In the genomic region with DNA sequence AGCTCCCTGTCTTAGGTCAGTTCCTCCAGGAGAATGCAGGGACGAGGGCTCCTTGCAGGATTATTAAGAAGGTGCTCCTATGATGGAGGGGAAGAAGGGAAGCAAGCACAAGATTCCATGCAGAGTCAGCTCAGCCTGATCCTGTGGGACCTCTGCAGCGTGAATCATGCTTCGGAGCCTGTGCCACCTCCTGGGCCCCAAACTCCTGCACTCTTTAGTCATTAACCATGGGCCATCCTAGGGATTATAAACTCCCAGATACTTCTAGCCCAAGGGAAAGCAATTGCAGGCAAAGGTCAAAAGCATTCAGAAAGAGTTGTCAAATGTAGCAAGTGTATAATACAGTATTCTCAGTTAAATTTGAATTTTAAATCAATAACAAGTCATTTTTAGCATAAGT, we compare ENCODE assay signal across 24 cellular contexts.
DNase-seq lines count a peak whose midpoint lies in the region; ATAC-seq, FAIRE-seq and TF ChIP-seq lines count a peak whose summit lies in the region.
"Had no signal": no experiment of that assay in that cellular context is flagged by ENCODE, and none has a peak within 500 bp of the region (broad histone marks: within the 10 kb centered on the region; RNA-seq: fewer than 3 reads in every experiment).

No MANE protein-coding gene starts in this region.

- ATAC-seq in natural killer cell treated with Interleukin-12 subunit alpha and Interleukin-12 subunit beta and Interleukin-15 and Interleukin-18, amount 100 ng/mL, for 72 hours = no peak
- no peak for ATAC-seq in natural killer cell
- ATAC-seq in mucosa of descending colon = peak; percentile 54
- ATAC-seq in upper lobe of right lung = no peak
- ATAC-seq in T-cell (replicated peaks in 1 of 4) = no peak
- ATAC-seq: A549; CD8-positive, alpha-beta T cell had no signal

- H3K27me3 Mint-ChIP-seq in natural killer cell treated with Interleukin-12 subunit alpha and Interleukin-12 subunit beta and Interleukin-15 and Interleukin-18, amount 100 ng/mL, for 72 hours = peaks cover 6 to 8% of the 10 kb centered on the region in 2 donors
- H3K27me3 Mint-ChIP-seq in natural killer cell (ENCODE audit: low read depth in 2 of 2) = peaks cover 6 to 8% of the 10 kb centered on the region in 2 donors
- H3K27me3 Mint-ChIP-seq in T-cell = peaks cover 8 to 9% of the 10 kb centered on the region in 2 donors
- H3K27me3 Mint-ChIP-seq: CD4-positive, alpha-beta T cell had no signal

- H3K27ac Mint-ChIP-seq in natural killer cell treated with Interleukin-12 subunit alpha and Interleukin-12 subunit beta and Interleukin-15 and Interleukin-18, amount 100 ng/mL, for 72 hours = no peak overlapping the region
- no peak overlapping the region for H3K27ac Mint-ChIP-seq in natural killer cell
- no peak overlapping the region for H3K27ac Mint-ChIP-seq in T-cell
- H3K27ac Mint-ChIP-seq: B cell; CD4-positive, alpha-beta T cell; CD8-positive, alpha-beta T cell had no signal

- 24 to 71% (median 48%) methylated on average over 3 of the region's 3 CpGs for WGBS in small intestine, 3 donors

- FAIRE-seq in small intestine (lab: Jason Lieb, UNC) = no peak
- FAIRE-seq: A549, D721Med, G401.6, GM12891, GM19239 had no signal

- H3K4me3 ChIP-seq in mucosa of descending colon (no peak overlapping the region), small intestine (ENCODE audit: low read depth in 1 of 2, low read length in 2 of 2) (no peak overlapping the region), upper lobe of right lung (no peak overlapping the region)
- H3K4me3 ChIP-seq: A549; BLaER1 treated with 17β-estradiol and CSF1 and Interleukin-3, amounts not matched to agents 10 nM and 100 nM had no signal

- H3K9me3 ChIP-seq in mucosa of descending colon (no peaks in the 10 kb centered on the region), small intestine (ENCODE audit: control insufficient read depth, low read depth) (no peaks in the 10 kb centered on the region), upper lobe of right lung (no peaks in the 10 kb centered on the region)
- H3K9me3 ChIP-seq: Caco-2 had no signal

- H3K36me3 ChIP-seq in mucosa of descending colon (ENCODE audit: low read depth) (no peaks in the 10 kb centered on the region), small intestine (ENCODE audit: control insufficient read depth in 2 of 2, insufficient read depth in 2 of 2, low read length in 2 of 2) (no peaks in the 10 kb centered on the region), upper lobe of right lung (no peaks in the 10 kb centered on the region)
- H3K36me3 ChIP-seq: BLaER1 treated with 17β-estradiol and CSF1 and Interleukin-3, amounts not matched to agents 10 nM and 100 nM had no signal

- no peaks in the 10 kb centered on the region for H3K4me1 Mint-ChIP-seq in natural killer cell treated with Interleukin-12 subunit alpha and Interleukin-12 subunit beta and Interleukin-15 and Interleukin-18, amount 100 ng/mL, for 72 hours (ENCODE audit: low read depth in 2 of 2)
- no peaks in the 10 kb centered on the region for H3K4me1 Mint-ChIP-seq in natural killer cell
- no peaks in the 10 kb centered on the region for H3K4me1 Mint-ChIP-seq in T-cell
- H3K4me1 Mint-ChIP-seq: B cell had no signal

- no peaks in the 10 kb centered on the region for H3K36me3 Mint-ChIP-seq in natural killer cell treated with Interleukin-12 subunit alpha and Interleukin-12 subunit beta and Interleukin-15 and Interleukin-18, amount 100 ng/mL, for 72 hours
- H3K36me3 Mint-ChIP-seq in natural killer cell (no peaks in the 10 kb centered on the region), T-cell (no peaks in the 10 kb centered on the region)
- H3K36me3 Mint-ChIP-seq: CD8-positive, alpha-beta T cell had no signal

- DNase-seq in natural killer cell treated with Interleukin-12 subunit alpha and Interleukin-12 subunit beta and Interleukin-15 and Interleukin-18, amount 100 ng/mL, for 72 hours (ENCODE audit: low spot score) = peak; percentile 20
- DNase-seq in natural killer cell (no peak), mucosa of descending colon (no peak), small intestine (peak; percentile 66), upper lobe of right lung (peak; percentile 6), T-cell (no peak), caudate nucleus (lab: John Stamatoyannopoulos, UW) (no peak), NCI-H1930 (lab: John Stamatoyannopoulos, UW) (no peak)
- DNase-seq: AML-193; Caco-2; Calu3; CD4-positive, alpha-beta T cell; CD8-positive, alpha-beta T cell; DMS79 treated with DMSO at 0.1 percent for 48 hours; GF-D8 had no signal

- TF ChIP-seq CTCF in natural killer cell (IDR thresholded peaks at IDR 0.05) (no peak), mucosa of descending colon (IDR thresholded peaks at IDR 0.05) (no peak), upper lobe of right lung (IDR thresholded peaks at IDR 0.05) (no peak)

- POLR2A ChIA-PET in T-cell (lab: Charles Lee) = no interaction called here

- no peak overlapping the region for H3K4me3 Mint-ChIP-seq in natural killer cell treated with Interleukin-12 subunit alpha and Interleukin-12 subunit beta and Interleukin-15 and Interleukin-18, amount 100 ng/mL, for 72 hours
- H3K4me3 Mint-ChIP-seq in natural killer cell (no peak overlapping the region), T-cell (no peak overlapping the region)
- H3K4me3 Mint-ChIP-seq: B cell; CD4-positive, alpha-beta T cell; CD8-positive, alpha-beta T cell had no signal

- intact Hi-C loops in natural killer cell (cut with micrococcal nuclease) = no loop called here
- intact Hi-C loops in mucosa of descending colon (cut with DNase I, micrococcal nuclease) = no loop called here
- intact Hi-C loops in upper lobe of right lung (cut with DNase I) = no loop called here

- H3K27ac ChIP-seq in small intestine (ENCODE audit: low read depth in 1 of 2, low read length in 1 of 2) (no peak overlapping the region), upper lobe of right lung (no peak overlapping the region), caudate nucleus (ENCODE audit: low read depth, low read length) (no peak overlapping the region)
- H3K27ac ChIP-seq: 22Rv1; BLaER1 treated with 17β-estradiol and CSF1 and Interleukin-3, amounts not matched to agents 10 nM and 100 nM; C4-2B had no signal

- H3K9me3 Mint-ChIP-seq in natural killer cell treated with Interleukin-12 subunit alpha and Interleukin-12 subunit beta and Interleukin-15 and Interleukin-18, amount 100 ng/mL, for 72 hours = no peaks in the 10 kb centered on the region
- H3K9me3 Mint-ChIP-seq in natural killer cell (no peaks in the 10 kb centered on the region), T-cell (no peaks in the 10 kb centered on the region)
- H3K9me3 Mint-ChIP-seq: CD4-positive, alpha-beta T cell; CD8-positive, alpha-beta T cell had no signal

- H3K4me1 ChIP-seq in mucosa of descending colon (ENCODE audit: low read depth) (no peaks in the 10 kb centered on the region), small intestine (ENCODE audit: control insufficient read depth in 2 of 2, insufficient read depth in 1 of 2, low read depth in 1 of 2, low read length in 1 of 2) (no peaks in the 10 kb centered on the region), upper lobe of right lung (no peaks in the 10 kb centered on the region)
- H3K4me1 ChIP-seq: A549, Caco-2 had no signal

- no peaks in the 10 kb centered on the region for H3K27me3 ChIP-seq in small intestine (ENCODE audit: control insufficient read depth in 2 of 2, insufficient read depth in 2 of 2, low read length in 2 of 2)
- H3K27me3 ChIP-seq in upper lobe of right lung = no peaks in the 10 kb centered on the region
- H3K27me3 ChIP-seq: BLaER1 treated with 17β-estradiol and CSF1 and Interleukin-3, amounts not matched to agents 10 nM and 100 nM had no signal

- CTCF ChIA-PET in T-cell (lab: Charles Lee) = no interaction called here

Comparison
In these comparisons a context has a peak if more than half of its experiments do, and no peak if none do; other contexts are left out.
1. DNase-seq: peak in natural killer cell treated with Interleukin-12 subunit alpha and Interleukin-12 subunit beta and Interleukin-15 and Interleukin-18, amount 100 ng/mL, for 72 hours (single experiment), small intestine (single experiment) and upper lobe of right lung (single experiment); none in natural killer cell (single experiment), mucosa of descending colon (0 of 3), T-cell (0 of 34), caudate nucleus (0 of 61) and NCI-H1930 (0 of 2).